ENCODE assay signal across 9 cellular contexts in the genomic region with DNA sequence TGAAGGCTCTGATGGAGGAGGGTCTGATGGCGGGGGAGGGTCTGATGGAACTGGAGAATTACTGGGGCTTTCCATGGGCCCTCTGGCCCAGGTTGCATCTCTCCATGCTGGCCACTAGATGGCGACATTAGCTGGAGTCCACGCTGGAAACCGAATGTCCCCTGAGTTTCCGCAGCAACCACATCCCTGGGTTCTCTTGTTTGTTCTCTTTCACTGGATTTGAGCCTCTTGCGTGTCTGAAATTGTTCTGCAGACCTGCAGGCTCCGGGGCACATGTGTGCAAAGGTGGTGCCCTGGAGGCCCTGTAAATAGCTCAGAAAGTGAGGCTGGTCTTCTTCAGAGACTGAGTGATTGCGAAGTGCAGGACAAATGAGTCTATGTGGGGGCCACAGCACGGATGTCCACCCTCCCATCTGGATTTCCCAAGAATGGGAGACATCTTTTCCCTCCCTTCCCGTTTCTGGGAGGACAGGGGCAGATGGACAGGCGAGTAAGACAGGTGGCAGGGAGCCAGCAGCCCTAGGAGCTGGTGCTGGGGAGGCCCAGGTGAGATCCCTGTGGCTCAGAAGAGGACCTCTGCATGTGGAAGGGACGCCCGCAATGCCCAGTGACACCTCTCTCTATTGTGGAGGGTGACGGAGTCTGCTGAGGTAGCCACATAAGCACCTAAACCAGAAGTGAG.
DNase-seq lines count a peak whose midpoint lies in the region; ATAC-seq and TF ChIP-seq lines count a peak whose summit lies in the region.
"Had no signal": no experiment of that assay in that cellular context is flagged by ENCODE, and none has a peak within 500 bp of the region (broad histone marks: within the 10 kb centered on the region; RNA-seq: fewer than 3 reads in every experiment).

No MANE protein-coding gene starts in this region.

- no peak overlapping the region for H3K27ac Mint-ChIP-seq in Calu3 (ENCODE audit: unreplicated experiment)
- peak overlapping the region in 1 of 2 donors; percentile 50 for H3K27ac Mint-ChIP-seq in natural killer cell treated with Interleukin-12 subunit alpha and Interleukin-12 subunit beta and Interleukin-15 and Interleukin-18, amount 100 ng/mL, for 72 hours

- no peak overlapping the region for H3K9ac ChIP-seq in fibroblast of lung (ENCODE audit: insufficient read depth, low read length)

- H3K36me3 Mint-ChIP-seq in Calu3 (ENCODE audit: insufficient read depth, unreplicated experiment), result no peaks in the 10 kb centered on the region
- H3K36me3 Mint-ChIP-seq in natural killer cell treated with Interleukin-12 subunit alpha and Interleukin-12 subunit beta and Interleukin-15 and Interleukin-18, amount 100 ng/mL, for 72 hours, result no peaks in the 10 kb centered on the region

- no peaks in the 10 kb centered on the region for H3K79me2 ChIP-seq in fibroblast of lung (ENCODE audit: control insufficient read depth, insufficient read depth, low read length)

- H4K20me1 ChIP-seq in fibroblast of lung (ENCODE audit: control insufficient read depth, extremely low read depth, insufficient read depth, low read length), result no peaks in the 10 kb centered on the region

- TF ChIP-seq CTCF in Calu3 (IDR thresholded peaks at IDR 0.05; ENCODE audit: unreplicated experiment), result peak; percentile 72
- peak; percentile 87 to 95 (median 88) for TF ChIP-seq CTCF in Peyer's patch (IDR thresholded peaks at IDR 0.05)
- TF ChIP-seq CTCF in fibroblast of lung (conservative IDR thresholded peaks at IDR 0.05 in 1 of 2, IDR thresholded peaks at IDR 0.05 in 1 of 2; ENCODE audit: low read depth in 1 of 2, low read length in 2 of 2), result peak; percentile 92 to 94

- DNase-seq in Calu3, result peak; percentile 44
- DNase-seq in KBM-7, result peak; percentile 66
- peak; percentile 35 to 79 (median 67) for DNase-seq in Peyer's patch
- DNase-seq in activated T-cell treated with anti-CD3 and anti-CD28 coated beads, Interleukin-2, amount 50 U/mL, for 48 hours, result peak; percentile 69 to 76
- DNase-seq in fibroblast of lung (ENCODE audit: low read depth in 2 of 2), result peak; percentile 29 to 66
- peak; percentile 71 for DNase-seq in natural killer cell treated with Interleukin-12 subunit alpha and Interleukin-12 subunit beta and Interleukin-15 and Interleukin-18, amount 100 ng/mL, for 72 hours (ENCODE audit: low spot score)
- peak; percentile 47 for DNase-seq in stimulated activated naive CD4-positive, alpha-beta T cell treated with Interleukin-2 at 50 U/mL for 16 hours (lab: John Stamatoyannopoulos, UW)

- ATAC-seq in natural killer cell treated with Interleukin-12 subunit alpha and Interleukin-12 subunit beta and Interleukin-15 and Interleukin-18, amount 100 ng/mL, for 72 hours, result peak; percentile 63 to 75
- ATAC-seq in GM19035 (IDR thresholded peaks at IDR 0.05; ENCODE audit: unreplicated experiment), result no peak

- peaks cover 24% of the 10 kb centered on the region for H3K27me3 Mint-ChIP-seq in Calu3 (ENCODE audit: unreplicated experiment)
- H3K27me3 Mint-ChIP-seq in natural killer cell treated with Interleukin-12 subunit alpha and Interleukin-12 subunit beta and Interleukin-15 and Interleukin-18, amount 100 ng/mL, for 72 hours, result peaks cover 11 to 15% of the 10 kb centered on the region in 2 donors

- H3K4me1 Mint-ChIP-seq in Calu3 (ENCODE audit: low read depth, unreplicated experiment), result no peaks in the 10 kb centered on the region
- H3K4me1 Mint-ChIP-seq in natural killer cell treated with Interleukin-12 subunit alpha and Interleukin-12 subunit beta and Interleukin-15 and Interleukin-18, amount 100 ng/mL, for 72 hours (ENCODE audit: low read depth in 2 of 2), result peaks cover 12 to 24% of the 10 kb centered on the region in 2 donors

- H3K36me3 ChIP-seq in Peyer's patch (no peaks in the 10 kb centered on the region), fibroblast of lung (ENCODE audit: control insufficient read depth, insufficient read depth, low read length) (no peaks in the 10 kb centered on the region)
- H3K36me3 ChIP-seq: SJSA1 had no signal

- no peaks in the 10 kb centered on the region for H3K27me3 ChIP-seq in Peyer's patch
- no peaks in the 10 kb centered on the region for H3K27me3 ChIP-seq in fibroblast of lung (ENCODE audit: control insufficient read depth, insufficient read depth, low read length)
- H3K27me3 ChIP-seq: SJSA1 had no signal

- TF ChIP-seq POLR2A in Peyer's patch (IDR thresholded peaks at IDR 0.05), result no peak

- CTCF ChIA-PET in Calu3 (lab: Charles Lee), result interaction anchor here (0.8 to 1.8 kb wide), 5 partner anchors 113 to 244 kb away, joined by 3 to 6 read pairs (median 3); no protein-coding TSS in a partner anchor

- H3K9me3 ChIP-seq in Peyer's patch (no peaks in the 10 kb centered on the region), fibroblast of lung (ENCODE audit: control insufficient read depth, insufficient read depth, low read depth, low read length) (no peaks in the 10 kb centered on the region)
- H3K9me3 ChIP-seq: SJSA1 had no signal

- H2AFZ ChIP-seq in fibroblast of lung (ENCODE audit: low read length), result no peak overlapping the region

- no peak overlapping the region for H3K4me3 Mint-ChIP-seq in Calu3 (ENCODE audit: low read depth, unreplicated experiment)
- H3K4me3 Mint-ChIP-seq in natural killer cell treated with Interleukin-12 subunit alpha and Interleukin-12 subunit beta and Interleukin-15 and Interleukin-18, amount 100 ng/mL, for 72 hours, result no peak overlapping the region

- H3K4me1 ChIP-seq in Peyer's patch (peaks cover 0 to 7% (median 0%) of the 10 kb centered on the region in 4 donors), fibroblast of lung (ENCODE audit: control insufficient read depth, extremely low read depth, insufficient read depth, low read length) (no peaks in the 10 kb centered on the region)

- intact Hi-C loops in Calu3 (cut with micrococcal nuclease; ENCODE audit: unreplicated experiment), result no loop called here

- H3K4me3 ChIP-seq in Peyer's patch, result no peak overlapping the region
- H3K4me3 ChIP-seq in fibroblast of lung (replicated peaks in 1 of 4; ENCODE audit: control extremely low read depth in 1 of 4, insufficient read depth in 1 of 4, low read depth in 3 of 4, low read length in 4 of 4), result no peak overlapping the region
- H3K4me3 ChIP-seq: SJSA1 had no signal

- H3K27ac ChIP-seq in Peyer's patch (no peak overlapping the region), fibroblast of lung (ENCODE audit: insufficient read depth, low read length) (no peak overlapping the region)
- H3K27ac ChIP-seq: SJSA1 had no signal

- no peaks in the 10 kb centered on the region for H3K9me3 Mint-ChIP-seq in Calu3 (ENCODE audit: low read depth, unreplicated experiment)
- H3K9me3 Mint-ChIP-seq in natural killer cell treated with Interleukin-12 subunit alpha and Interleukin-12 subunit beta and Interleukin-15 and Interleukin-18, amount 100 ng/mL, for 72 hours, result no peaks in the 10 kb centered on the region

- in situ Hi-C loops in KBM-7 (cut with MboI; ENCODE audit: low pct_unique_long_range_greater_than_20kb, low sequenced_read_pairs), result no loop called here

- H3K4me2 ChIP-seq in fibroblast of lung (ENCODE audit: extremely low read depth, insufficient read depth, low read length), result no peak overlapping the region

- no TSS peak for BruUV-seq in Calu3 (replicated peaks; lab: Mats Ljungman, UMichigan)
